In the genomic region with DNA sequence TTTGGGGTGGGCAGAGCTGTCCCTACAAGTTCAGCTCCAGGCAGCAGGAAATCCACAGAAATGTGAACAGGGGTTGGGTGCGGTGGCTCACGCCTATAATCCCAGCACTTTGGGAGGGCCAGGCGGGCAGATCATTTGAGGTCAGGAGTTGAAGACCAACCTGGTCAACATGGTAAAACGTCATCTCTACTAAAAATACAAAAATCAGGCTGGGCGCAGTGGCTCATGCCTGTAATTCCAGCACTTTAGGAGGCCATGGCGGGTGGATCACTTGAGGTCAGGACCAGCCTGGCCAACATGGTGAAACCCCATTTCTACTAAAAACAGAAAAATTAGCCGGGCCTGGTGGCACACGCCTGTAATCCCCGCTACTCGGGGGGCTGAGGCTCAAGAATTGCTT, we compare ENCODE assay signal across 6 cellular contexts. TPM values are rescaled to one million over a fixed set of nuclear protein-coding genes. Genes with fewer than 3 reads are reported as not detected.
A peak's percentile ranks its signal among the peaks of the same experiment; 100 is the strongest.
DNase-seq lines count a peak whose midpoint lies in the region; ATAC-seq, FAIRE-seq and TF ChIP-seq lines count a peak whose summit lies in the region.
"Not testable (repeated sequence)": the region's sequence is repeated elsewhere in the genome, so short reads cannot be mapped to it uniquely, and the experiment has no call there.

No MANE protein-coding gene starts in this region.

- not testable (repeated sequence) for TF ChIP-seq POLR2A in HepG2 (IDR thresholded peaks at IDR 0.05; ENCODE audit: insufficient read depth in 1 of 2, low read depth in 2 of 2, low read length in 2 of 2)

- in situ Hi-C loops in HepG2 (cut with HindIII; ENCODE audit: extremely low pct_ligation_motif_present, low pct_unique_long_range_greater_than_20kb): not testable (repeated sequence)

- DNase-seq in A673 (ENCODE audit: low spot score); activated naive CD4-positive, alpha-beta T cell treated with anti-CD3 and anti-CD28 coated beads, Interleukin-2, amount 10 ng/mL, durations not matched to agents 7 days and 5 days; endothelial cell (ENCODE audit: low spot score); osteocyte (ENCODE audit: extremely low spot score, unreplicated experiment): not testable (repeated sequence)
- peak; percentile 31 for DNase-seq in HepG2 (ENCODE audit: low spot score)

- not testable (repeated sequence) for H3K9me3 Mint-ChIP-seq in activated naive CD4-positive, alpha-beta T cell treated with anti-CD3 and anti-CD28 coated beads, Interleukin-2, amount 10 ng/mL, durations not matched to agents 7 days and 5 days; endothelial cell (ENCODE audit: unreplicated experiment); osteocyte (ENCODE audit: unreplicated experiment)

- ATAC-seq in HepG2: peak; percentile 16; the same call in 2 of the 3 replicates

- not testable (repeated sequence) for FAIRE-seq in HepG2 (lab: Jason Lieb, UNC)

- H3K36me3 Mint-ChIP-seq in activated naive CD4-positive, alpha-beta T cell treated with anti-CD3 and anti-CD28 coated beads, Interleukin-2, amount 10 ng/mL, durations not matched to agents 7 days and 5 days; endothelial cell (ENCODE audit: low read depth, unreplicated experiment); osteocyte (ENCODE audit: unreplicated experiment): not testable (repeated sequence)

- WGBS in HepG2 (ENCODE audit: low lambda C conversion rate): 22% methylated on average over 10 of the region's 10 CpGs

- not testable (repeated sequence) for TF ChIP-seq RAD21 in HepG2 (CRISPR knock-in tag; IDR thresholded peaks at IDR 0.05)

- not testable (repeated sequence) for H3K4me1 Mint-ChIP-seq in activated naive CD4-positive, alpha-beta T cell treated with anti-CD3 and anti-CD28 coated beads, Interleukin-2, amount 10 ng/mL, durations not matched to agents 7 days and 5 days; endothelial cell (ENCODE audit: unreplicated experiment)
- peaks cover 62% of the 10 kb centered on the region for H3K4me1 Mint-ChIP-seq in osteocyte (ENCODE audit: unreplicated experiment)

- POLR2A ChIA-PET in A673 (lab: Charles Lee; ENCODE audit: low non-redundant PET): interaction anchor here (0.7 kb wide), 1 partner anchor 19 kb away, joined by 4 read pairs; no protein-coding TSS in a partner anchor
- POLR2A ChIA-PET in HepG2 (lab: Yijun Ruan, JAX): interaction anchor here (1.0 to 6.3 kb wide), 5 partner anchors 14 to 214 kb away, joined by 3 to 56 read pairs (median 5); partner anchors contain the start of genes SERPINE1 and UFSP1

- H3K4me2 ChIP-seq in HepG2 (ENCODE audit: low read depth, low read length): peak overlapping the region; percentile 71

- H3K27ac Mint-ChIP-seq in activated naive CD4-positive, alpha-beta T cell treated with anti-CD3 and anti-CD28 coated beads, Interleukin-2, amount 10 ng/mL, durations not matched to agents 7 days and 5 days: peak overlapping the region; percentile 62
- H3K27ac Mint-ChIP-seq in endothelial cell (ENCODE audit: unreplicated experiment) (peak overlapping the region; percentile 26), osteocyte (ENCODE audit: unreplicated experiment) (peak overlapping the region; percentile 77)

- intact Hi-C loops in A673 (cut with micrococcal nuclease; ENCODE audit: unreplicated experiment); HepG2 (cut with micrococcal nuclease; ENCODE audit: unreplicated experiment): not testable (repeated sequence)

- peaks cover 30% of the 10 kb centered on the region for H3K4me1 ChIP-seq in A673 (ENCODE audit: insufficient read depth, low read length, poor library complexity, severe bottlenecking)
- peaks cover 25% of the 10 kb centered on the region for H3K4me1 ChIP-seq in HUES48 (ENCODE audit: control insufficient read depth, insufficient read depth, low read length)
- peaks cover 95% of the 10 kb centered on the region for H3K4me1 ChIP-seq in HepG2 (ENCODE audit: insufficient read depth, low read length)

- not testable (repeated sequence) for H4K20me1 ChIP-seq in HepG2 (ENCODE audit: insufficient read depth, low read length)

- CTCF ChIA-PET in A673 (lab: Charles Lee); HepG2 (lab: Yijun Ruan, JAX; ENCODE audit: low intra/inter-chr PET ratio, low total read pairs): not testable (repeated sequence)
- CTCF ChIA-PET in activated naive CD4-positive, alpha-beta T cell treated with anti-CD3 and anti-CD28 coated beads, Interleukin-2, amount 10 ng/mL, durations not matched to agents 7 days and 5 days (lab: Charles Lee): interaction anchor here (2.1 kb wide), 1 partner anchor 9 kb away, joined by 8 read pairs; no protein-coding TSS in a partner anchor

- H3K79me2 ChIP-seq in HepG2 (ENCODE audit: insufficient read depth, low read length): not testable (repeated sequence)

- H3K4me3 Mint-ChIP-seq in activated naive CD4-positive, alpha-beta T cell treated with anti-CD3 and anti-CD28 coated beads, Interleukin-2, amount 10 ng/mL, durations not matched to agents 7 days and 5 days; endothelial cell (ENCODE audit: unreplicated experiment); osteocyte (ENCODE audit: unreplicated experiment): not testable (repeated sequence)

- peak overlapping the region; percentile 16 for H3K27ac ChIP-seq in A673 (ENCODE audit: low read depth, low read length, poor library complexity, severe bottlenecking)
- peak overlapping the region; percentile 12 for H3K27ac ChIP-seq in HUES48 (ENCODE audit: low read depth, low read length)
- peak overlapping the region; percentile 87 for H3K27ac ChIP-seq in HepG2 (ENCODE audit: extremely low read length, insufficient read depth, low read length)

- not testable (repeated sequence) for H3K9ac ChIP-seq in HUES48 (ENCODE audit: low read depth, low read length)
- peak overlapping the region; percentile 57 for H3K9ac ChIP-seq in HepG2 (ENCODE audit: insufficient read depth, low read depth, low read length)

- not testable (repeated sequence) for TF ChIP-seq EP300 in HepG2 (IDR thresholded peaks at IDR 0.05; ENCODE audit: low read depth in 2 of 2, low read length in 2 of 2); HepG2 (CRISPR knock-in tag; IDR thresholded peaks at IDR 0.05; ENCODE audit: borderline replicate concordance)

- BruUV-seq in A673 (replicated peaks; lab: Mats Ljungman, UMichigan); HepG2 (replicated peaks; lab: Mats Ljungman, UMichigan): not testable (repeated sequence)

- not testable (repeated sequence) for H3K36me3 ChIP-seq in A673 (ENCODE audit: insufficient read depth, low read length, poor library complexity, severe bottlenecking); HUES48 (ENCODE audit: control insufficient read depth, insufficient read depth, low read length); HepG2 (replicated peaks in 1 of 2; ENCODE audit: control insufficient read depth in 1 of 2, insufficient read depth in 2 of 2, low read length in 2 of 2)

- not testable (repeated sequence) for H3K9me3 ChIP-seq in A673 (ENCODE audit: low read depth, low read length, poor library complexity, severe bottlenecking); HUES48 (ENCODE audit: control insufficient read depth, insufficient read depth, low read length); HepG2 (ENCODE audit: low read length)

- not testable (repeated sequence) for TF ChIP-seq CTCF in A673 (conservative IDR thresholded peaks at IDR 0.05; ENCODE audit: low read depth, low read length); endothelial cell (IDR thresholded peaks at IDR 0.05; ENCODE audit: unreplicated experiment); HepG2 (CRISPR knock-in tag; IDR thresholded peaks at IDR 0.05); osteocyte (IDR thresholded peaks at IDR 0.05)

- peaks cover 82% of the 10 kb centered on the region for H3K27me3 Mint-ChIP-seq in activated naive CD4-positive, alpha-beta T cell treated with anti-CD3 and anti-CD28 coated beads, Interleukin-2, amount 10 ng/mL, durations not matched to agents 7 days and 5 days
- H3K27me3 Mint-ChIP-seq in endothelial cell (ENCODE audit: unreplicated experiment); osteocyte (ENCODE audit: unreplicated experiment): not testable (repeated sequence)

- H2AFZ ChIP-seq in HepG2 (ENCODE audit: low read length): not testable (repeated sequence)

- not testable (repeated sequence) for H3K27me3 ChIP-seq in A673 (replicated peaks; ENCODE audit: insufficient read depth, low read depth, low read length, poor library complexity); HUES48 (ENCODE audit: control insufficient read depth, insufficient read depth, low read length); HepG2 (ENCODE audit: control insufficient read depth in 1 of 2, insufficient read depth in 2 of 2, low read length in 2 of 2)

- not testable (repeated sequence) for H3K4me3 ChIP-seq in A673 (ENCODE audit: low read depth, low read length, poor library complexity, severe bottlenecking); HUES48 (ENCODE audit: low read depth, low read length)
- peak overlapping the region in 1 of 3 experiments; percentile 39; a peak in 2 of 6 replicates for H3K4me3 ChIP-seq in HepG2 (replicated peaks in 1 of 3; ENCODE audit: insufficient read depth in 1 of 3, low read depth in 2 of 3, low read length in 3 of 3)

RNA-seq across cellular contexts. Expression of gene TRIM56, which starts 18.4 kb away (rescaled TPM):
- 27.5 and 32.3 TPM in 2 replicates for total RNA-seq in A673 (2021)
- 5.3 TPM for total RNA-seq in endothelial cell (ENCODE audit: unreplicated experiment)
- total RNA-seq in HepG2 (2016; rRNA removed; fragmentation: Illumina TruSeq; extraction: Trizol): 7.1 and 8.1 TPM in 2 replicates
- 0.51 and 0.88 TPM in 2 replicates for total RNA-seq in HepG2 (2016; cell fraction: cytosol; rRNA removed; fragmentation: Illumina TruSeq; extraction: Trizol; ENCODE audit: low read depth)
- 7.1 and 7.5 TPM in 2 replicates for total RNA-seq in HepG2 (2016; cell fraction: insoluble cytoplasmic fraction; rRNA removed; fragmentation: Illumina TruSeq; extraction: Trizol)
- total RNA-seq in HepG2 (2016; cell fraction: membrane; rRNA removed; fragmentation: Illumina TruSeq; extraction: Trizol): 2.1 and 2.7 TPM in 2 replicates
- total RNA-seq in HepG2 (2016; cell fraction: nucleus; rRNA removed; fragmentation: Illumina TruSeq; extraction: Trizol): 5.7 and 8.6 TPM in 2 replicates
- polyA plus RNA-seq in HepG2 (2011; rRNA removed): 3.0 and 3.2 TPM in 2 replicates
- polyA plus RNA-seq in HepG2 (2011; cell fraction: cytosol; rRNA removed): 1.3 and 1.8 TPM in 2 replicates
- polyA plus RNA-seq in HepG2 (2011; cell fraction: nucleus; rRNA removed): 10.1 and 11.0 TPM in 2 replicates
- 9.5 and 9.7 TPM in 2 replicates for polyA plus RNA-seq in HepG2 (2012)
- polyA plus RNA-seq in HepG2 (2016; cell fraction: cytosol; fragmentation: Illumina TruSeq; extraction: Trizol; ENCODE audit: low read depth): 0.27 and 0.32 TPM in 2 replicates
- 2.6 and 3.8 TPM in 2 replicates for polyA plus RNA-seq in HepG2 (2016; cell fraction: insoluble cytoplasmic fraction; fragmentation: Illumina TruSeq; extraction: Trizol; ENCODE audit: low read depth)
- 0.63 and 0.71 TPM in 2 replicates for polyA plus RNA-seq in HepG2 (2016; cell fraction: membrane; fragmentation: Illumina TruSeq; extraction: Trizol; ENCODE audit: low read depth)
- polyA plus RNA-seq in HepG2 (2016; cell fraction: nucleus; fragmentation: Illumina TruSeq; extraction: Trizol; ENCODE audit: insufficient read depth, low read depth): 10.0 and 15.0 TPM in 2 replicates
- polyA minus RNA-seq in HepG2 (2011; rRNA and poly(A)+ RNA removed; ENCODE audit: low replicate concordance): 14.7 and 16.6 TPM in 2 replicates
- 3.3 and 5.4 TPM in 2 replicates for polyA minus RNA-seq in HepG2 (2011; cell fraction: cytosol; rRNA and poly(A)+ RNA removed)
- 8.6 and 9.3 TPM in 2 replicates for polyA minus RNA-seq in HepG2 (2011; cell fraction: nucleus; rRNA and poly(A)+ RNA removed)
- total RNA-seq in osteocyte: 36.5 and 42.2 TPM in 2 replicates

RNA-seq across cellular contexts. Expression of gene SERPINE1, which starts 23.2 kb away (rescaled TPM):
- 4.7 and 5.3 TPM in 2 replicates for total RNA-seq in A673 (2021)
- 0.80 TPM for total RNA-seq in endothelial cell (ENCODE audit: unreplicated experiment)
- 9.2 and 21.2 TPM in 2 replicates for total RNA-seq in HepG2 (2016; rRNA removed; fragmentation: Illumina TruSeq; extraction: Trizol)
- total RNA-seq in HepG2 (2016; cell fraction: cytosol; rRNA removed; fragmentation: Illumina TruSeq; extraction: Trizol; ENCODE audit: low read depth): 3.3 and 3.6 TPM in 2 replicates
- total RNA-seq in HepG2 (2016; cell fraction: insoluble cytoplasmic fraction; rRNA removed; fragmentation: Illumina TruSeq; extraction: Trizol): 8.0 and 21.0 TPM in 2 replicates
- 8.0 and 9.1 TPM in 2 replicates for total RNA-seq in HepG2 (2016; cell fraction: membrane; rRNA removed; fragmentation: Illumina TruSeq; extraction: Trizol)
- 18.0 and 20.9 TPM in 2 replicates for total RNA-seq in HepG2 (2016; cell fraction: nucleus; rRNA removed; fragmentation: Illumina TruSeq; extraction: Trizol)
- 1,576 and 2,365 TPM in 2 replicates for polyA plus RNA-seq in HepG2 (2011; rRNA removed)
- polyA plus RNA-seq in HepG2 (2011; cell fraction: cytosol; rRNA removed): 1,491 and 1,809 TPM in 2 replicates
- 562 and 817 TPM in 2 replicates for polyA plus RNA-seq in HepG2 (2011; cell fraction: nucleus; rRNA removed)
- 545 and 706 TPM in 2 replicates for polyA plus RNA-seq in HepG2 (2012)
- 3.7 and 4.4 TPM in 2 replicates for polyA plus RNA-seq in HepG2 (2016; cell fraction: cytosol; fragmentation: Illumina TruSeq; extraction: Trizol; ENCODE audit: low read depth)
- 9.1 and 11.4 TPM in 2 replicates for polyA plus RNA-seq in HepG2 (2016; cell fraction: insoluble cytoplasmic fraction; fragmentation: Illumina TruSeq; extraction: Trizol; ENCODE audit: low read depth)
- polyA plus RNA-seq in HepG2 (2016; cell fraction: membrane; fragmentation: Illumina TruSeq; extraction: Trizol; ENCODE audit: low read depth): 6.1 and 6.8 TPM in 2 replicates
- polyA plus RNA-seq in HepG2 (2016; cell fraction: nucleus; fragmentation: Illumina TruSeq; extraction: Trizol; ENCODE audit: insufficient read depth, low read depth): 38.3 and 38.7 TPM in 2 replicates
- polyA minus RNA-seq in HepG2 (2011; rRNA and poly(A)+ RNA removed; ENCODE audit: low replicate concordance): 6.3 and 1,949 TPM in 2 replicates
- 904 and 1,305 TPM in 2 replicates for polyA minus RNA-seq in HepG2 (2011; cell fraction: cytosol; rRNA and poly(A)+ RNA removed)
- 242 and 430 TPM in 2 replicates for polyA minus RNA-seq in HepG2 (2011; cell fraction: nucleus; rRNA and poly(A)+ RNA removed)
- 266 and 328 TPM in 2 replicates for total RNA-seq in osteocyte

RNA-seq across cellular contexts. Expression of gene AP1S1, which starts 50.6 kb away (rescaled TPM):
- total RNA-seq in A673 (2021): 71.3 and 79.0 TPM in 2 replicates
- 45.6 TPM for total RNA-seq in endothelial cell (ENCODE audit: unreplicated experiment)
- total RNA-seq in HepG2 (2016; rRNA removed; fragmentation: Illumina TruSeq; extraction: Trizol): 57.5 and 77.9 TPM in 2 replicates
- total RNA-seq in HepG2 (2016; cell fraction: cytosol; rRNA removed; fragmentation: Illumina TruSeq; extraction: Trizol; ENCODE audit: low read depth): 12.5 and 16.2 TPM in 2 replicates
- total RNA-seq in HepG2 (2016; cell fraction: insoluble cytoplasmic fraction; rRNA removed; fragmentation: Illumina TruSeq; extraction: Trizol): 61.5 and 77.2 TPM in 2 replicates
- 27.8 and 28.9 TPM in 2 replicates for total RNA-seq in HepG2 (2016; cell fraction: membrane; rRNA removed; fragmentation: Illumina TruSeq; extraction: Trizol)
- total RNA-seq in HepG2 (2016; cell fraction: nucleus; rRNA removed; fragmentation: Illumina TruSeq; extraction: Trizol): 21.6 and 22.0 TPM in 2 replicates
- polyA plus RNA-seq in HepG2 (2011; rRNA removed): 65.2 and 68.1 TPM in 2 replicates
- 72.3 and 73.9 TPM in 2 replicates for polyA plus RNA-seq in HepG2 (2011; cell fraction: cytosol; rRNA removed)
- 36.3 and 39.1 TPM in 2 replicates for polyA plus RNA-seq in HepG2 (2011; cell fraction: nucleus; rRNA removed)
- polyA plus RNA-seq in HepG2 (2012): 37.2 and 44.1 TPM in 2 replicates
- 12.3 and 17.5 TPM in 2 replicates for polyA plus RNA-seq in HepG2 (2016; cell fraction: cytosol; fragmentation: Illumina TruSeq; extraction: Trizol; ENCODE audit: low read depth)
- 79.7 and 84.4 TPM in 2 replicates for polyA plus RNA-seq in HepG2 (2016; cell fraction: insoluble cytoplasmic fraction; fragmentation: Illumina TruSeq; extraction: Trizol; ENCODE audit: low read depth)
- polyA plus RNA-seq in HepG2 (2016; cell fraction: membrane; fragmentation: Illumina TruSeq; extraction: Trizol; ENCODE audit: low read depth): 20.4 and 24.4 TPM in 2 replicates
- 37.5 and 48.7 TPM in 2 replicates for polyA plus RNA-seq in HepG2 (2016; cell fraction: nucleus; fragmentation: Illumina TruSeq; extraction: Trizol; ENCODE audit: insufficient read depth, low read depth)
- 27.0 and 72.1 TPM in 2 replicates for polyA minus RNA-seq in HepG2 (2011; rRNA and poly(A)+ RNA removed; ENCODE audit: low replicate concordance)
- polyA minus RNA-seq in HepG2 (2011; cell fraction: cytosol; rRNA and poly(A)+ RNA removed): 13.5 and 15.9 TPM in 2 replicates
- 6.6 and 8.1 TPM in 2 replicates for polyA minus RNA-seq in HepG2 (2011; cell fraction: nucleus; rRNA and poly(A)+ RNA removed)
- total RNA-seq in osteocyte: 52.9 and 57.9 TPM in 2 replicates

Comparison
In these comparisons a context has a peak if more than half of its experiments do, and no peak if none do; other contexts are left out.
1. H3K27ac ChIP-seq: peak in every context shown above with its lines; median percentile 87 in HepG2; 16 in A673; 12 in HUES48.
2. H3K27ac Mint-ChIP-seq: peak in every context shown above with its lines; median percentile 77 in osteocyte; 62 in activated naive CD4-positive, alpha-beta T cell treated with anti-CD3 and anti-CD28 coated beads, Interleukin-2, amount 10 ng/mL, durations not matched to agents 7 days and 5 days; 26 in endothelial cell.
3. RNA of gene SERPINE1, which starts 23.2 kb away (total RNA-seq): 266 to 328 TPM in osteocyte; 3.3 to 21.2 TPM in HepG2, 4.7 to 5.3 TPM in A673 and 0.80 TPM in endothelial cell (single experiment); every median in the first group is over 10 times any median in the second.